Comparison of ENCODE assay signal across 9 cellular contexts in genomic region chr20:37525810-37526209, GRCh38. TPM values are rescaled to one million over a fixed set of nuclear protein-coding genes. Genes with fewer than 3 reads are reported as not detected.
A peak's percentile ranks its signal among the peaks of the same experiment; 100 is the strongest.
DNase-seq lines count a peak whose midpoint lies in the region; ATAC-seq and TF ChIP-seq lines count a peak whose summit lies in the region.
"Had no signal": no experiment of that assay in that cellular context is flagged by ENCODE, and none has a peak within 500 bp of the region (broad histone marks: within the 10 kb centered on the region; RNA-seq: fewer than 3 reads in every experiment).

No MANE protein-coding gene starts in this region.

- H3K4me1 ChIP-seq in SK-N-SH (ENCODE audit: control insufficient read depth in 1 of 2, insufficient read depth in 2 of 2, low read depth in 1 of 2, low read length in 1 of 2), result peaks cover 15 to 41% of the 10 kb centered on the region in 2 experiments; a peak in 3 of 4 replicates
- H3K4me1 ChIP-seq in iPS-18a (ENCODE audit: control insufficient read depth, low read depth, low read length), result peaks cover 25% of the 10 kb centered on the region
- H3K4me1 ChIP-seq in spleen, result peaks cover 16 to 79% (median 57%) of the 10 kb centered on the region in 6 donors

- TF ChIP-seq CTCF in SK-N-SH (IDR thresholded peaks at IDR 0.05) (no peak), spleen (IDR thresholded peaks at IDR 0.05 in 8 of 11, conservative IDR thresholded peaks at IDR 0.05 in 3 of 11) (no peak), GM10248 (IDR thresholded peaks at IDR 0.05; ENCODE audit: control extremely low read depth, extremely low read depth, low read depth, missing control alignments) (no peak)
- no peak for TF ChIP-seq CTCF in activated CD8-positive, alpha-beta T cell treated with anti-CD3 and anti-CD28 coated beads for 36 hours (IDR thresholded peaks at IDR 0.05)

- DNase-seq in SK-N-SH (no peak), spleen (peak; percentile 31), cerebellum (ENCODE audit: low spot score) (no peak), GM10248 (ENCODE audit: extremely low spot score) (no peak), cerebellar cortex (ENCODE audit: low spot score) (no peak)
- no peak for DNase-seq in activated CD8-positive, alpha-beta T cell treated with anti-CD3 and anti-CD28 coated beads for 36 hours
- DNase-seq: activated CD4-positive, alpha-beta T cell treated with anti-CD3 and anti-CD28 coated beads for 48 hours had no signal

- no peak for TF ChIP-seq POLR2A in spleen (IDR thresholded peaks at IDR 0.05)

- H3K4me2 ChIP-seq in SK-N-SH, result peak overlapping the region; percentile 98

- peaks cover 4% of the 10 kb centered on the region in 2 experiments for H3K36me3 ChIP-seq in SK-N-SH (replicated peaks in 1 of 2; ENCODE audit: control insufficient read depth in 1 of 2, insufficient read depth in 2 of 2, low read length in 1 of 2)
- no peaks in the 10 kb centered on the region for H3K36me3 ChIP-seq in iPS-18a (ENCODE audit: control insufficient read depth, low read depth, low read length)
- peaks cover 0 to 18% (median 0%) of the 10 kb centered on the region in 6 donors for H3K36me3 ChIP-seq in spleen

- no peak for TF ChIP-seq EP300 in SK-N-SH (IDR thresholded peaks at IDR 0.05; ENCODE audit: borderline replicate concordance in 1 of 2, low read depth in 1 of 2, low read length in 1 of 2)

- 93% methylated on average over 5 of the region's 5 CpGs for WGBS in SK-N-SH (ENCODE audit: low lambda C conversion rate)
- WGBS in spleen, 5 donors, result 62 to 84% (median 74%) methylated on average over 5 of the region's 5 CpGs

- ATAC-seq in SK-N-SH treated with all-trans-retinoic acid at 6 μM for 48 hours, result no peak
- no peak for ATAC-seq in activated CD8-positive, alpha-beta T cell treated with anti-CD3 and anti-CD28 coated beads for 36 hours

- H3K4me3 Mint-ChIP-seq in activated CD8-positive, alpha-beta T cell treated with anti-CD3 and anti-CD28 coated beads for 36 hours, result peak overlapping the region; percentile 78

- H4K20me1 ChIP-seq in SK-N-SH (ENCODE audit: insufficient read depth), result peaks cover 57% of the 10 kb centered on the region

- H3K27ac ChIP-seq in SK-N-SH (ENCODE audit: low read depth in 2 of 2, low read length in 1 of 2) (peak overlapping the region in 1 of 2 experiments; percentile 98; a peak in 2 of 4 replicates), iPS-18a (ENCODE audit: low read length) (no peak overlapping the region), spleen (peak overlapping the region in 4 of 8 donors; percentile 93 to 98 (median 98))

- H3K9me3 ChIP-seq in SK-N-SH (no peaks in the 10 kb centered on the region), iPS-18a (ENCODE audit: control insufficient read depth, low read depth, low read length) (no peaks in the 10 kb centered on the region), spleen (no peaks in the 10 kb centered on the region)

- H3K27ac Mint-ChIP-seq in activated CD8-positive, alpha-beta T cell treated with anti-CD3 and anti-CD28 coated beads for 36 hours, result no peak overlapping the region

- H3K27me3 ChIP-seq in SK-N-SH (ENCODE audit: insufficient read depth), result no peaks in the 10 kb centered on the region
- peaks cover 7% of the 10 kb centered on the region for H3K27me3 ChIP-seq in iPS-18a (ENCODE audit: control insufficient read depth, insufficient read depth, low read length)
- no peaks in the 10 kb centered on the region for H3K27me3 ChIP-seq in spleen (replicated peaks in 1 of 7)

- peak overlapping the region; percentile 77 to 99 for H3K4me3 ChIP-seq in SK-N-SH (ENCODE audit: low read depth in 2 of 2, low read length in 1 of 2)
- H3K4me3 ChIP-seq in iPS-18a (ENCODE audit: low read length), result peak overlapping the region; percentile 94
- peak overlapping the region in 6 of 8 donors; percentile 2 to 99 (median 98) for H3K4me3 ChIP-seq in spleen

- no peaks in the 10 kb centered on the region for H3K9me2 ChIP-seq in SK-N-SH

- intact Hi-C loops in activated CD8-positive, alpha-beta T cell treated with anti-CD3 and anti-CD28 coated beads for 36 hours (cut with micrococcal nuclease), result no loop called here
- intact Hi-C loops in spleen (cut with DNase I; ENCODE audit: low total_unique reads), result loop anchor here (5.0 kb wide), 1 partner anchor 329 kb away; no protein-coding TSS in a partner anchor

- POLR2A ChIA-PET in SK-N-SH (lab: Yijun Ruan, JAX) (no interaction called here), GM10248 (lab: Yijun Ruan, JAX) (no interaction called here)
- POLR2A ChIA-PET in activated CD8-positive, alpha-beta T cell treated with anti-CD3 and anti-CD28 coated beads for 36 hours (lab: Charles Lee), result no interaction called here

- no peak overlapping the region for H2AFZ ChIP-seq in SK-N-SH (ENCODE audit: low read depth)

- peaks cover 69% of the 10 kb centered on the region for H3K79me2 ChIP-seq in SK-N-SH (ENCODE audit: insufficient read depth)

- no peaks in the 10 kb centered on the region for H3K27me3 Mint-ChIP-seq in activated CD8-positive, alpha-beta T cell treated with anti-CD3 and anti-CD28 coated beads for 36 hours

- peaks cover 48% of the 10 kb centered on the region for H3K4me1 Mint-ChIP-seq in activated CD8-positive, alpha-beta T cell treated with anti-CD3 and anti-CD28 coated beads for 36 hours (ENCODE audit: low read depth)

- H3K9ac ChIP-seq in SK-N-SH, result no peak overlapping the region
- H3K9ac ChIP-seq in iPS-18a (ENCODE audit: low read length), result no peak overlapping the region

- H3K9me3 Mint-ChIP-seq in activated CD8-positive, alpha-beta T cell treated with anti-CD3 and anti-CD28 coated beads for 36 hours, result no peaks in the 10 kb centered on the region

- H3K36me3 Mint-ChIP-seq in activated CD8-positive, alpha-beta T cell treated with anti-CD3 and anti-CD28 coated beads for 36 hours (ENCODE audit: low read depth), result peaks cover under 1% of the 10 kb centered on the region

- CTCF ChIA-PET in SK-N-SH (lab: Yijun Ruan, JAX) (interaction anchor here (1.1 to 12.5 kb wide), 2 partner anchors 10 to 331 kb away, joined by 4 to 280 read pairs; no protein-coding TSS in a partner anchor), GM10248 (lab: Yijun Ruan, JAX) (interaction anchor here (2.1 to 2.3 kb wide), 2 partner anchors 9 to 256 kb away, joined by 6 to 7 read pairs; no protein-coding TSS in a partner anchor)
- CTCF ChIA-PET in activated CD8-positive, alpha-beta T cell treated with anti-CD3 and anti-CD28 coated beads for 36 hours (lab: Charles Lee), result interaction anchor here (1.8 kb wide), 1 partner anchor 9 kb away, joined by 9 read pairs; no protein-coding TSS in a partner anchor

- no peak for TF ChIP-seq RAD21 in SK-N-SH (IDR thresholded peaks at IDR 0.05; ENCODE audit: low read length)

- H3F3A ChIP-seq in SK-N-SH (replicated peaks; ENCODE audit: insufficient read depth), result no peaks in the 10 kb centered on the region

TF ChIP-seq in SK-N-SH, 30 proteins besides CTCF, POLR2A, EP300 and RAD21 (continues in another document):
- TF ChIP-seq TCF12 (IDR thresholded peaks at IDR 0.05) (no peak), GATA2 (CRISPR knock-in tag; IDR thresholded peaks at IDR 0.05) (no peak), RCOR1 (IDR thresholded peaks at IDR 0.05; ENCODE audit: low read length) (no peak), MEF2A (IDR thresholded peaks at IDR 0.05; ENCODE audit: borderline replicate concordance, low read depth) (no peak)

TF ChIP-seq in SK-N-SH treated with all-trans-retinoic acid at 6 μM for 48 hours, 23 proteins besides CTCF, POLR2A, EP300 and RAD21 (continues in another document):
- TF ChIP-seq ZNF8 (CRISPR knock-in tag; IDR thresholded peaks at IDR 0.05) (no peak), PATZ1 (CRISPR knock-in tag; IDR thresholded peaks at IDR 0.05; ENCODE audit: borderline replicate concordance) (no peak), GLIS3 (CRISPR knock-in tag; IDR thresholded peaks at IDR 0.05) (no peak), PPARA (CRISPR knock-in tag; IDR thresholded peaks at IDR 0.05; ENCODE audit: borderline replicate concordance) (no peak), RARB (CRISPR knock-in tag; IDR thresholded peaks at IDR 0.05) (no peak)
- TF ChIP-seq, protein P1, sequence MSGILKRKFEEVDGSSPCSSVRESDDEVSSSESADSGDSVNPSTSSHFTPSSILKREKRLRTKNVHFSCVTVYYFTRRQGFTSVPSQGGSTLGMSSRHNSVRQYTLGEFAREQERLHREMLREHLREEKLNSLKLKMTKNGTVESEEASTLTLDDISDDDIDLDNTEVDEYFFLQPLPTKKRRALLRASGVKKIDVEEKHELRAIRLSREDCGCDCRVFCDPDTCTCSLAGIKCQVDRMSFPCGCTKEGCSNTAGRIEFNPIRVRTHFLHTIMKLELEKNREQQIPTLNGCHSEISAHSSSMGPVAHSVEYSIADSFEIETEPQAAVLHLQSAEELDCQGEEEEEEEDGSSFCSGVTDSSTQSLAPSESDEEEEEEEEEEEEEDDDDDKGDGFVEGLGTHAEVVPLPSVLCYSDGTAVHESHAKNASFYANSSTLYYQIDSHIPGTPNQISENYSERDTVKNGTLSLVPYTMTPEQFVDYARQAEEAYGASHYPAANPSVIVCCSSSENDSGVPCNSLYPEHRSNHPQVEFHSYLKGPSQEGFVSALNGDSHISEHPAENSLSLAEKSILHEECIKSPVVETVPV (CRISPR knock-in tag; IDR thresholded peaks at IDR 0.05), result no peak

RNA-seq across cellular contexts. Expression of gene BLCAP, which starts 1.9 kb away (rescaled TPM):
- polyA plus RNA-seq in SK-N-SH (2012; rRNA removed) (55.8 and 73.0 TPM in 2 replicates), spleen (10 to 100 TPM; 56.8 to 70.9 (median 59.0) TPM)
- polyA plus RNA-seq in SK-N-SH (2012; cell fraction: cytosol; rRNA removed), result 65.8 and 66.6 TPM in 2 replicates
- polyA plus RNA-seq in SK-N-SH (2012; cell fraction: nucleus; rRNA removed), result 63.3 and 67.3 TPM in 2 replicates
- 10 to 100 TPM; 27.6 to 27.9 TPM for total RNA-seq in activated CD8-positive, alpha-beta T cell treated with anti-CD3 and anti-CD28 coated beads for 36 hours
- total RNA-seq in spleen (10 to 100 TPM; 62.5 to 94.7 (median 69.5) TPM), cerebellum (107 TPM)

RNA-seq across cellular contexts. Expression of gene NNAT, which starts 4.8 kb away (rescaled TPM):
- polyA plus RNA-seq in SK-N-SH (2012; rRNA removed) (6.7 and 11.3 TPM in 2 replicates), spleen (under 1 TPM; 0.24 to 0.35 (median 0.29) TPM)
- 6.6 and 13.1 TPM in 2 replicates for polyA plus RNA-seq in SK-N-SH (2012; cell fraction: cytosol; rRNA removed)
- 2.4 and 3.1 TPM in 2 replicates for polyA plus RNA-seq in SK-N-SH (2012; cell fraction: nucleus; rRNA removed)
- total RNA-seq in activated CD8-positive, alpha-beta T cell treated with anti-CD3 and anti-CD28 coated beads for 36 hours, result under 1 TPM in 1 of 2 experiments, not detected in 1; 0.47 TPM
- total RNA-seq in spleen (under 1 TPM in 2 of 7 donors, not detected in 5; 0.20 to 0.29 TPM), cerebellum (629 TPM)

Comparison
In these comparisons a context has a peak if more than half of its experiments do, and no peak if none do; other contexts are left out.
1. RNA of gene NNAT, which starts 4.8 kb away (total RNA-seq): 629 TPM in cerebellum (single experiment); 0.47 TPM in activated CD8-positive, alpha-beta T cell treated with anti-CD3 and anti-CD28 coated beads for 36 hours and 0.20 to 0.29 TPM in spleen; every median in the first group is over 100 times any median in the second.
2. Peak in every context shown above with its lines, with median percentiles within 50 percentile points of each other: H3K4me3 ChIP-seq.